ENCODE assay signal across 24 cellular contexts in the genomic region with DNA sequence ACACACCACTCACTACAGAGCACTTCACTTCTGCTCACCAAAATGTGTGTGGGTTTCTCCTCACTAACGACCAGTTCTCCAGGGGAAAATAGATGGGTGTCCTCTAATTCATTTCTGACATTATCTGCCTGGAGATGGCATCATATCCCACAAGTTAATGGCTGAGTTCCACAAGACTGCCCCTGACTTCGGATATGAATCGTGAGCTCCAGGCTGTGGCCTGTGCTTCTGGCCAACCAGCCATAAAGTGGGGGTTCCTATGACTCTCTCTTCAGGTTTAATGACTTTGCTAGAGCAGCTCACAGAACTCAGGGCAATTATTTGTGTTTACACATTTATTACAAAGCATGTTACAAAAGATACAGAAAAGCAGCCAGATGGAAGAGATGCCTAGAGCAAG.
DNase-seq lines count a peak whose midpoint lies in the region; ATAC-seq and TF ChIP-seq lines count a peak whose summit lies in the region.
"Had no signal": no experiment of that assay in that cellular context is flagged by ENCODE, and none has a peak within 500 bp of the region (broad histone marks: within the 10 kb centered on the region; RNA-seq: fewer than 3 reads in every experiment).

No MANE protein-coding gene starts in this region.

- DNase-seq in NCI-H748 (lab: John Stamatoyannopoulos, UW; ENCODE audit: unreplicated experiment) (peak; percentile 11), NCI-H748 treated with DMSO at 0.1 percent for 48 hours (lab: John Stamatoyannopoulos, UW) (no peak), NCI-H526 treated with DMSO at 0.1 percent for 48 hours (lab: John Stamatoyannopoulos, UW) (peak; percentile 18), neural progenitor cell (ENCODE audit: low spot score) (no peak), NAMALWA (ENCODE audit: low spot score) (no peak)
- DNase-seq in effector memory CD8-positive, alpha-beta T cell: no peak
- no peak for DNase-seq in central memory CD4-positive, alpha-beta T cell
- DNase-seq: 8988T; Caco-2; CD4-positive, alpha-beta memory T cell; DMS 273 treated with DMSO at 0.1 percent for 48 hours; DMS79; EL; GF-D8; NCI-H1092 treated with DMSO at 0.1 percent for 48 hours; NCI-H1436; NCI-H187; NCI-H2081 treated with DMSO at 0.1 percent for 48 hours; NCI-H446; NCI-H524 treated with DMSO at 0.1 percent for 48 hours; SK-N-SH had no signal

- H3K4me1 ChIP-seq in BLaER1 (peaks cover 13% of the 10 kb centered on the region), neural progenitor cell (peaks cover 8% of the 10 kb centered on the region)
- H3K4me1 ChIP-seq: Caco-2 had no signal

- no peaks in the 10 kb centered on the region for H3K9me3 ChIP-seq in BLaER1
- no peaks in the 10 kb centered on the region for H3K9me3 ChIP-seq in neural progenitor cell (ENCODE audit: low read depth)
- H3K9me3 ChIP-seq: Caco-2, SK-N-SH had no signal

- no peak for ATAC-seq in effector memory CD8-positive, alpha-beta T cell (replicated peaks)
- ATAC-seq: HCT116 had no signal

- no peak overlapping the region for H3K4me3 ChIP-seq in BLaER1
- no peak overlapping the region for H3K4me3 ChIP-seq in neural progenitor cell

- H3K4me2 ChIP-seq in BLaER1 (peak overlapping the region; percentile 44), neural progenitor cell (no peak overlapping the region)

- H2AFZ ChIP-seq in neural progenitor cell (replicated peaks): no peak overlapping the region

- H3K27ac ChIP-seq in BLaER1: no peak overlapping the region
- no peak overlapping the region for H3K27ac ChIP-seq in neural progenitor cell
- H3K27ac ChIP-seq: HL-60 had no signal

- H3F3A ChIP-seq in neural progenitor cell (ENCODE audit: low read depth): no peaks in the 10 kb centered on the region

- H4K20me1 ChIP-seq in BLaER1: peaks cover 4% of the 10 kb centered on the region; the same call in 1 of the 2 replicates
- H4K20me1 ChIP-seq in neural progenitor cell (ENCODE audit: low read depth): no peaks in the 10 kb centered on the region

- H3K27me3 Mint-ChIP-seq in neural progenitor cell (ENCODE audit: insufficient read depth, low read depth): peaks cover 12% of the 10 kb centered on the region
- peaks cover 14 to 63% of the 10 kb centered on the region in 2 donors for H3K27me3 Mint-ChIP-seq in effector memory CD8-positive, alpha-beta T cell

- H3K9ac ChIP-seq in BLaER1: no peak overlapping the region
- H3K9ac ChIP-seq in neural progenitor cell: no peak overlapping the region
- H3K9ac ChIP-seq: SK-N-SH had no signal

- no peaks in the 10 kb centered on the region for H3K9me3 Mint-ChIP-seq in neural progenitor cell
- H3K9me3 Mint-ChIP-seq in effector memory CD8-positive, alpha-beta T cell: no peaks in the 10 kb centered on the region
- H3K9me3 Mint-ChIP-seq: CD4-positive, alpha-beta memory T cell had no signal

- H3K27me3 ChIP-seq in BLaER1 (0 out of 2 replicates have a peak, but pooled peaks cover 2% of the 10 kb centered on the region), neural progenitor cell (no peaks in the 10 kb centered on the region)

- H3K4me1 Mint-ChIP-seq in neural progenitor cell: peaks cover 21% of the 10 kb centered on the region
- peaks cover 0 to 3% of the 10 kb centered on the region in 2 donors for H3K4me1 Mint-ChIP-seq in effector memory CD8-positive, alpha-beta T cell (ENCODE audit: low read depth in 2 of 2)
- H3K4me1 Mint-ChIP-seq: CD4-positive, alpha-beta memory T cell had no signal

- H3K36me3 Mint-ChIP-seq in neural progenitor cell: peaks cover 1% of the 10 kb centered on the region
- H3K36me3 Mint-ChIP-seq in effector memory CD8-positive, alpha-beta T cell (ENCODE audit: insufficient read depth): no peaks in the 10 kb centered on the region
- H3K36me3 Mint-ChIP-seq: CD4-positive, alpha-beta memory T cell had no signal

- H3K79me2 ChIP-seq in neural progenitor cell (ENCODE audit: low read depth): no peaks in the 10 kb centered on the region

- no peak overlapping the region for H3K4me3 Mint-ChIP-seq in neural progenitor cell
- H3K4me3 Mint-ChIP-seq in effector memory CD8-positive, alpha-beta T cell: no peak overlapping the region
- H3K4me3 Mint-ChIP-seq: CD4-positive, alpha-beta memory T cell had no signal

- TF ChIP-seq CTCF in neural progenitor cell (IDR thresholded peaks at IDR 0.05): no peak

- H3K27ac Mint-ChIP-seq in neural progenitor cell: peak overlapping the region; percentile 81
- no peak overlapping the region for H3K27ac Mint-ChIP-seq in effector memory CD8-positive, alpha-beta T cell

- H3K36me3 ChIP-seq in BLaER1 (no peaks in the 10 kb centered on the region), neural progenitor cell (no peaks in the 10 kb centered on the region)

Comparison
In these comparisons a context has a peak if more than half of its experiments do, and no peak if none do; other contexts are left out.
1. DNase-seq: peak in NCI-H748 (single experiment) and NCI-H526 treated with DMSO at 0.1 percent for 48 hours (single experiment); none in NCI-H748 treated with DMSO at 0.1 percent for 48 hours (single experiment), neural progenitor cell (single experiment), NAMALWA (single experiment), effector memory CD8-positive, alpha-beta T cell (0 of 3) and central memory CD4-positive, alpha-beta T cell (single experiment).